In genomic region chr11:58780578-58780977, GRCh38 we compare ENCODE assay signal across 39 cellular contexts. TPM values are rescaled to one million over a fixed set of nuclear protein-coding genes. Genes with fewer than 3 reads are reported as not detected.
"Had no signal": no experiment of that assay in that cellular context is flagged by ENCODE, and none has a peak within 500 bp of the region (broad histone marks: within the 10 kb centered on the region; RNA-seq: fewer than 3 reads in every experiment).

No MANE protein-coding gene starts in this region.

- H3K9me3 ChIP-seq: MG63 had no signal

- H3K36me3 ChIP-seq: MG63 had no signal

- H3K27me3 ChIP-seq: MG63 had no signal

- H3K4me3 ChIP-seq: MG63 had no signal

- DNase-seq: Kasumi-1, MG63, MM.1S, MV-4-11, NCI-H1048, NCI-H1092, NCI-H1092 treated with DMSO at 0.1 percent for 48 hours, NCI-H1105, NCI-H1105 treated with DMSO at 0.1 percent for 48 hours, NCI-H1417, NCI-H1417 treated with DMSO at 0.1 percent for 48 hours, NCI-H1436, NCI-H1436 treated with DMSO at 0.1 percent for 48 hours, NCI-H146, NCI-H1694, NCI-H1694 treated with DMSO at 0.1 percent for 48 hours, NCI-H187, NCI-H187 treated with DMSO at 0.1 percent for 48 hours, NCI-H1930, NCI-H2029, NCI-H2029 treated with DMSO at 0.1 percent for 48 hours, NCI-H2081, NCI-H2081 treated with DMSO at 0.1 percent for 48 hours, NCI-H2107, NCI-H2171, NCI-H2171 treated with DMSO at 0.1 percent for 48 hours, NCI-H2227 treated with DMSO at 0.1 percent for 48 hours, NCI-H226, NCI-H345, NCI-H446, NCI-H446 treated with DMSO at 0.1 percent for 48 hours, NCI-H510A, NCI-H510A treated with DMSO at 0.1 percent for 48 hours, NCI-H524, NCI-H524 treated with DMSO at 0.1 percent for 48 hours had no signal

RNA-seq across cellular contexts. Expression of gene GLYAT, which starts 48.8 kb away (rescaled TPM):
- total RNA-seq: LHCN-M2, M059J, MCF 10A, NCI-H460 had no signal
